8 cellular contexts compared by ENCODE assay signal in the genomic region with DNA sequence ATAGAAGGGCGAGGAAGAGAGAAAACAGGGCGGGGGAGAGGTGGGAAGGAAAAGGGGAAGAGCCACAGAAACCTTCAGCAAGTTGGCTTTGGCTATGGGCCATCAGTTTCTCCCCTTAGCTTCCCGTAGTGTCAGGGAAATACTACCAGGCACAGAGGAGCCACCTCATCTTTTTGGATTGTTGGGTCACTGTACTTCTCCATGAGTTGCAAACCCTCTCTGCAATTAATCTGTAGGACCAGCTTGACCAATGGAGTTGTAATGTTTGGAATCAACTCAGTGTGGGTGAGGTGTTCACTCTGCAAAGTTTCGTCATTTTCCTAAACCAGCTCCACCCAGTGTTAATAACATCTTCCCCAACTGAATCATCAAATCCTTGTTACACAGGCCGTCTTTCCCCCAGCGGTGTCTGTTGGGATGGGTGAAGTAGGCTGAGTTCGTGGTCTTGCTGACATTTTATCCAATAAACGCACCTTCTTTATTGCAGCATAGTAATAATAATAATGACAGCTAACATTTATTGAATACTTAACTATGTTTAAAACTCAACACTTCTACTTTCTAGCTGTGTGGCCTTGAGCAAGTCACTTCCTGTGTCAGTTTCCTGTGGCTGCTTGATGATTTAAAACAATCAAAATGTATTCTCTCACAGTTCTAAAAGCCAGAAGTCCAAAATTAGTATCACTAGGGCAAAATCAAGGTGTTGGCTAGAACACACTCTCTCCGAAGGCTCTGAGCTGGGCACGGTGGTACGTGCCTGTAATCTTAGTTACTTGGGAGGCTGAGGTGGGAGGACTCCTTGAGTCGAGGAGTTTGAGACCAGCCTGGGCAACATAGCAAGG. TPM values are rescaled to one million over a fixed set of nuclear protein-coding genes. Genes with fewer than 3 reads are reported as not detected.
DNase-seq lines count a peak whose midpoint lies in the region; ATAC-seq and TF ChIP-seq lines count a peak whose summit lies in the region.

No MANE protein-coding gene starts in this region.

- no peaks in the 10 kb centered on the region for H3K79me2 ChIP-seq in trophoblast cell (ENCODE audit: control insufficient read depth, insufficient read depth, low read length, poor library complexity)

- peak; percentile 37 for ATAC-seq in GM21447 (IDR thresholded peaks at IDR 0.05; ENCODE audit: unreplicated experiment)
- ATAC-seq in HG03108 (IDR thresholded peaks at IDR 0.05; ENCODE audit: unreplicated experiment), result no peak

- no peak overlapping the region for H3K9ac ChIP-seq in trophoblast cell (ENCODE audit: low read length)

- no peak overlapping the region for H4K12ac ChIP-seq in trophoblast cell (ENCODE audit: low read depth, low read length)

- H2AK5ac ChIP-seq in trophoblast cell (ENCODE audit: low read length), result no peak overlapping the region

- DNase-seq in Peyer's patch (peak in 1 of 3 donors; percentile 32), dermis blood vessel endothelial cell (peak; percentile 77), trophoblast cell (peak; percentile 74 to 76), GM20000 (ENCODE audit: low spot score) (no peak), NCI-H2081 treated with DMSO at 0.1 percent for 48 hours (lab: John Stamatoyannopoulos, UW) (no peak)
- DNase-seq in effector CD8-positive, alpha-beta T cell (lab: John Stamatoyannopoulos, UW), result no peak

- no peak overlapping the region for H3K4me3 ChIP-seq in Peyer's patch
- H3K4me3 ChIP-seq in trophoblast cell (ENCODE audit: low read depth, low read length), result no peak overlapping the region

- H3K79me1 ChIP-seq in trophoblast cell (ENCODE audit: low read length), result no peaks in the 10 kb centered on the region

- H2BK5ac ChIP-seq in trophoblast cell (ENCODE audit: low read depth, low read length, poor library complexity), result no peak overlapping the region

- no peak overlapping the region for H3K14ac ChIP-seq in trophoblast cell (ENCODE audit: low read length)

- H2BK12ac ChIP-seq in trophoblast cell (ENCODE audit: low read length), result no peak overlapping the region

- no peak overlapping the region for H2AFZ ChIP-seq in trophoblast cell (ENCODE audit: insufficient read depth, low read length, poor library complexity)

- no peaks in the 10 kb centered on the region for H3K27me3 ChIP-seq in Peyer's patch
- no peaks in the 10 kb centered on the region for H3K27me3 ChIP-seq in trophoblast cell (ENCODE audit: insufficient read depth, low read length)

- H3K18ac ChIP-seq in trophoblast cell (ENCODE audit: low read length), result no peak overlapping the region

- peak overlapping the region; percentile 20 to 70 (median 56) for H3K27ac ChIP-seq in Peyer's patch
- H3K27ac ChIP-seq in trophoblast cell (ENCODE audit: low read depth, low read length), result no peak overlapping the region

- WGBS in trophoblast cell (ENCODE audit: extremely low coverage, insufficient coverage, insufficient read length), result no CpG with 5 or more reads among the region's 12 CpGs

- no peak overlapping the region for H4K8ac ChIP-seq in trophoblast cell (ENCODE audit: low read depth, low read length)

- H4K91ac ChIP-seq in trophoblast cell (ENCODE audit: low read depth, low read length), result no peak overlapping the region

- no peak for TF ChIP-seq POLR2A in Peyer's patch (IDR thresholded peaks at IDR 0.05)

- H2BK120ac ChIP-seq in trophoblast cell (ENCODE audit: insufficient read depth, low read length, poor library complexity), result no peak overlapping the region

- no peak overlapping the region for H3K23ac ChIP-seq in trophoblast cell (ENCODE audit: low read length)

- no peak overlapping the region for H3K4me2 ChIP-seq in trophoblast cell (ENCODE audit: low read length)

- peaks cover 0 to 7% (median 2%) of the 10 kb centered on the region in 4 donors for H3K4me1 ChIP-seq in Peyer's patch
- H3K4me1 ChIP-seq in trophoblast cell (ENCODE audit: control insufficient read depth in 1 of 2, insufficient read depth in 2 of 2, low read length in 2 of 2), result no peaks in the 10 kb centered on the region

- no peaks in the 10 kb centered on the region for H3K36me3 ChIP-seq in Peyer's patch
- H3K36me3 ChIP-seq in trophoblast cell (ENCODE audit: control insufficient read depth in 1 of 2, insufficient read depth in 2 of 2, low read length in 2 of 2), result no peaks in the 10 kb centered on the region

- TF ChIP-seq CTCF in Peyer's patch (IDR thresholded peaks at IDR 0.05), result no peak
- no peak for TF ChIP-seq CTCF in GM20000 (IDR thresholded peaks at IDR 0.05; ENCODE audit: extremely low read depth, missing control alignments)

- H3K9me3 ChIP-seq in Peyer's patch (no peaks in the 10 kb centered on the region), trophoblast cell (ENCODE audit: insufficient read depth, low read depth, low read length) (no peaks in the 10 kb centered on the region)

- H3K4ac ChIP-seq in trophoblast cell (ENCODE audit: low read depth, low read length), result no peak overlapping the region

RNA-seq across cellular contexts. Expression of a gene that starts 8.1 kb away (rescaled TPM):
- total RNA-seq in Peyer's patch (100 to 1,000 TPM in 3 of 4 donors, 10 to 100 TPM in 1; 27.2 to 149 (median 141) TPM), dermis blood vessel endothelial cell (60.4 and 79.8 TPM in 2 replicates)
- 20.7 and 21.0 TPM in 2 replicates for polyA plus RNA-seq in trophoblast cell (2013)

RNA-seq across cellular contexts. Expression of a gene that starts 11.7 kb away (rescaled TPM):
- 100 to 1,000 TPM in 1 of 4 donors, 10 to 100 TPM in 3; 23.9 to 120 (median 36.3) TPM for total RNA-seq in Peyer's patch
- 7.5 and 17.4 TPM in 2 replicates for total RNA-seq in dermis blood vessel endothelial cell
- polyA plus RNA-seq in trophoblast cell (2013), result 5.9 and 6.2 TPM in 2 replicates

RNA-seq across cellular contexts. Expression of a gene that starts 55.2 kb away (rescaled TPM):
- total RNA-seq in Peyer's patch (under 1 TPM in 2 of 4 donors, not detected in 2; 0.27 to 0.57 TPM), dermis blood vessel endothelial cell (1.4 and 2.5 TPM in 2 replicates)
- polyA plus RNA-seq in trophoblast cell (2013), result 4.6 TPM in 2 replicates

Comparison
In these comparisons a context has a peak if more than half of its experiments do, and no peak if none do; other contexts are left out.
1. DNase-seq: peak in dermis blood vessel endothelial cell (single experiment) and trophoblast cell (2 of 2); none in effector CD8-positive, alpha-beta T cell (single experiment), GM20000 (single experiment) and NCI-H2081 treated with DMSO at 0.1 percent for 48 hours (single experiment).